In genomic region chr11:67317365-67318238, GRCh38 we compare ENCODE assay signal across 1 cellular context.
TF ChIP-seq lines count a peak whose summit lies in the region.

No MANE protein-coding gene starts in this region.

TF ChIP-seq in WTC11, 78 proteins besides CTCF, POLR2A, EP300 and RAD21 (continued from another document):
- TF ChIP-seq FOXP4 (CRISPR knock-in tag; IDR thresholded peaks at IDR 0.05) (peak; percentile 63; the same call in 1 of the 2 replicates), ARID4B (CRISPR knock-in tag; IDR thresholded peaks at IDR 0.05; ENCODE audit: borderline replicate concordance) (peak; percentile 5; the same call in 1 of the 2 replicates)
